ENCODE assay signal across 8 cellular contexts in the genomic region with DNA sequence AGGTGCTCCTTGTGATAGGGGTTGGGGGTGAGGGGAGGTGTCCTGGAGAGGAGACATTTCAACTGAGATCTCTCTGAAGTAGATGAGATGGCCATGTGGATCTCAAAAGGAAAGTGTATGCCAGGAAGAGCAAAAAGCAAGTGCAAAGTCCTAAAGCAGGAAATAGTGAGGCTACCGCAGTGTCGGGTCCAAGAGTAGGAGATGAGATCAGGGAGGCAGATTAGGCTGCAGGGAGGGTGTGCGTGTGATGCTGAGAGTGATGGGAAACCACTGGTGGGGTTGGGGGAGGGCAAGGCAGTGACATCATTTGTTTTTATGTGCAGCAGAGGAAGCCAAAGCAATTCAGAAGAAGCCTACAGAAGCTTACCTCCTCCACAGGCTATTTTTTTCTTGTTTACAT. TPM values are rescaled to one million over a fixed set of nuclear protein-coding genes. Genes with fewer than 3 reads are reported as not detected.
DNase-seq lines count a peak whose midpoint lies in the region; ATAC-seq, FAIRE-seq and TF ChIP-seq lines count a peak whose summit lies in the region.

No MANE protein-coding gene starts in this region.

- H3K36me3 Mint-ChIP-seq in activated T-cell treated with anti-CD3 and anti-CD28 coated beads, Interleukin-2, amount 50 U/mL, for 4 hours (ENCODE audit: insufficient read depth) = no peaks in the 10 kb centered on the region
- H3K36me3 Mint-ChIP-seq in stimulated activated effector memory CD8-positive, alpha-beta T cell treated with anti-CD3 and anti-CD28 coated beads, Interleukin-12 subunit alpha, Interleukin-12 subunit beta, amount 100 ng/mL, for 72 hours = peaks cover 21% of the 10 kb centered on the region

- no peaks in the 10 kb centered on the region for H3K9me3 ChIP-seq in keratinocyte (ENCODE audit: control insufficient read depth, low read depth, low read length)

- H3K4me2 ChIP-seq in keratinocyte (ENCODE audit: control insufficient read depth, extremely low read depth, insufficient read depth, low read depth, low read length) = peak overlapping the region; percentile 95

- peaks cover 85% of the 10 kb centered on the region for H3K79me2 ChIP-seq in keratinocyte (ENCODE audit: control insufficient read depth, insufficient read depth, low read length)

- H3K36me3 ChIP-seq in keratinocyte (ENCODE audit: control insufficient read depth in 2 of 2, extremely low read depth in 1 of 2, insufficient read depth in 2 of 2, low read length in 2 of 2) = no peaks in the 10 kb centered on the region

- no peaks in the 10 kb centered on the region for H4K20me1 ChIP-seq in keratinocyte (ENCODE audit: control insufficient read depth, extremely low read depth, insufficient read depth, low read length)

- H3K4me3 ChIP-seq in keratinocyte (ENCODE audit: control insufficient read depth in 2 of 3, extremely low read depth in 1 of 3, insufficient read depth in 2 of 3, low read depth in 1 of 3, low read length in 3 of 3) (no peak overlapping the region), coronary artery (no peak overlapping the region)

- no peaks in the 10 kb centered on the region for H3K9me1 ChIP-seq in keratinocyte (ENCODE audit: control insufficient read depth, extremely low read depth, insufficient read depth, low read length)

- dilution Hi-C loops in keratinocyte (cut with MboI; ENCODE audit: extremely low pct_ligation_motif_present, low sequenced_read_pairs) = no loop called here

- H3K4me1 Mint-ChIP-seq in activated T-cell treated with anti-CD3 and anti-CD28 coated beads, Interleukin-2, amount 50 U/mL, for 4 hours (ENCODE audit: low read depth) = peaks cover 90% of the 10 kb centered on the region
- peaks cover 95% of the 10 kb centered on the region for H3K4me1 Mint-ChIP-seq in stimulated activated effector memory CD8-positive, alpha-beta T cell treated with anti-CD3 and anti-CD28 coated beads, Interleukin-12 subunit alpha, Interleukin-12 subunit beta, amount 100 ng/mL, for 72 hours

- no peaks in the 10 kb centered on the region for H3K9me3 Mint-ChIP-seq in activated T-cell treated with anti-CD3 and anti-CD28 coated beads, Interleukin-2, amount 50 U/mL, for 4 hours
- no peaks in the 10 kb centered on the region for H3K9me3 Mint-ChIP-seq in stimulated activated effector memory CD8-positive, alpha-beta T cell treated with anti-CD3 and anti-CD28 coated beads, Interleukin-12 subunit alpha, Interleukin-12 subunit beta, amount 100 ng/mL, for 72 hours

- DNase-seq in EH (ENCODE audit: low read depth) (peak; percentile 98), HTR-8/SVneo (ENCODE audit: insufficient read length, low spot score) (peak; percentile 69), keratinocyte (ENCODE audit: low read depth, low spot score) (no peak), SIG-M5 (lab: John Stamatoyannopoulos, UW) (no peak), cerebellum (ENCODE audit: low spot score) (no peak), coronary artery (ENCODE audit: low spot score) (no peak)
- peak; percentile 47 for DNase-seq in activated T-cell treated with anti-CD3 and anti-CD28 coated beads, Interleukin-2, amount 50 U/mL, for 4 hours
- peak; percentile 56 to 79 for DNase-seq in stimulated activated effector memory CD8-positive, alpha-beta T cell treated with anti-CD3 and anti-CD28 coated beads, Interleukin-12 subunit alpha, Interleukin-12 subunit beta, amount 100 ng/mL, for 72 hours (ENCODE audit: low spot score in 2 of 2)

- H3K4me3 Mint-ChIP-seq in activated T-cell treated with anti-CD3 and anti-CD28 coated beads, Interleukin-2, amount 50 U/mL, for 4 hours = peak overlapping the region; percentile 24
- peak overlapping the region; percentile 61 for H3K4me3 Mint-ChIP-seq in stimulated activated effector memory CD8-positive, alpha-beta T cell treated with anti-CD3 and anti-CD28 coated beads, Interleukin-12 subunit alpha, Interleukin-12 subunit beta, amount 100 ng/mL, for 72 hours

- H3K27ac Mint-ChIP-seq in stimulated activated effector memory CD8-positive, alpha-beta T cell treated with anti-CD3 and anti-CD28 coated beads, Interleukin-12 subunit alpha, Interleukin-12 subunit beta, amount 100 ng/mL, for 72 hours = peak overlapping the region; percentile 92

- H3K27me3 Mint-ChIP-seq in activated T-cell treated with anti-CD3 and anti-CD28 coated beads, Interleukin-2, amount 50 U/mL, for 4 hours (ENCODE audit: low read depth) = no peaks in the 10 kb centered on the region

- H3K9ac ChIP-seq in keratinocyte (ENCODE audit: control insufficient read depth, extremely low read depth, insufficient read depth, low read length) = no peak overlapping the region

- H3K27ac ChIP-seq in keratinocyte (ENCODE audit: control insufficient read depth, insufficient read depth, low read length) (peak overlapping the region; percentile 90), coronary artery (no peak overlapping the region)

- no peak overlapping the region for H2AFZ ChIP-seq in keratinocyte (ENCODE audit: control insufficient read depth, low read length)

- TF ChIP-seq CTCF in keratinocyte (optimal IDR thresholded peaks at IDR 0.05 in 1 of 3, IDR thresholded peaks at IDR 0.05 in 1 of 3, conservative IDR thresholded peaks at IDR 0.05 in 1 of 3; ENCODE audit: extremely low read depth in 1 of 3, insufficient read depth in 2 of 3, low read length in 3 of 3) = no peak
- no peak for TF ChIP-seq CTCF in coronary artery (IDR thresholded peaks at IDR 0.05)

- H3K4me1 ChIP-seq in keratinocyte (ENCODE audit: control insufficient read depth, extremely low read depth, insufficient read depth, low read length) = peaks cover 72% of the 10 kb centered on the region

- peak; percentile 55 for FAIRE-seq in HTR-8/SVneo (lab: Jason Lieb, UNC)
- FAIRE-seq in keratinocyte (lab: Jason Lieb, UNC) = peak; percentile 32

- H3K27me3 ChIP-seq in keratinocyte (ENCODE audit: control insufficient read depth, extremely low read depth, insufficient read depth, low read length) = no peaks in the 10 kb centered on the region

- peak; percentile 55 to 56 for ATAC-seq in activated T-cell treated with anti-CD3 and anti-CD28 coated beads, Interleukin-2, amount 50 U/mL, for 4 hours
- peak; percentile 81 for ATAC-seq in stimulated activated effector memory CD8-positive, alpha-beta T cell treated with anti-CD3 and anti-CD28 coated beads, Interleukin-12 subunit alpha, Interleukin-12 subunit beta, amount 100 ng/mL, for 72 hours

RNA-seq across cellular contexts. Expression of gene CDH13, which starts 28.5 kb away (rescaled TPM):
- total RNA-seq in activated T-cell treated with anti-CD3 and anti-CD28 coated beads, Interleukin-2, amount 50 U/mL, for 4 hours = not detected
- 111 to 137 TPM (median 116 TPM) in 3 replicates for polyA plus RNA-seq in keratinocyte
- 82.1 TPM for polyA plus RNA-seq in keratinocyte (2011; ENCODE audit: low read depth)
- polyA plus RNA-seq in keratinocyte (2011; cell fraction: cytosol; rRNA removed) = 53.8 and 54.0 TPM in 2 replicates
- polyA plus RNA-seq in keratinocyte (2011; cell fraction: nucleus; rRNA removed) = 150 and 170 TPM in 2 replicates
- polyA plus RNA-seq in keratinocyte (2012; ENCODE audit: low replicate concordance) = 29.1 and 86.4 TPM in 2 replicates
- polyA minus RNA-seq in keratinocyte = 137 to 178 TPM (median 152 TPM) in 3 replicates
- polyA minus RNA-seq in keratinocyte (2011; cell fraction: cytosol; rRNA and poly(A)+ RNA removed) = 77.5 TPM
- 172 and 448 TPM in 2 replicates for polyA minus RNA-seq in keratinocyte (2011; cell fraction: nucleus; rRNA and poly(A)+ RNA removed)
- total RNA-seq in cerebellum = 43.6 TPM

Comparison
In these comparisons a context has a peak if more than half of its experiments do, and no peak if none do; other contexts are left out.
1. DNase-seq: peak in EH (single experiment), HTR-8/SVneo (single experiment), activated T-cell treated with anti-CD3 and anti-CD28 coated beads, Interleukin-2, amount 50 U/mL, for 4 hours (single experiment) and stimulated activated effector memory CD8-positive, alpha-beta T cell treated with anti-CD3 and anti-CD28 coated beads, Interleukin-12 subunit alpha, Interleukin-12 subunit beta, amount 100 ng/mL, for 72 hours (2 of 2); none in keratinocyte (single experiment), SIG-M5 (single experiment), cerebellum (single experiment) and coronary artery (single experiment).
2. RNA of gene CDH13, which starts 28.5 kb away (total RNA-seq): 43.6 TPM in cerebellum (single experiment); not detected in activated T-cell treated with anti-CD3 and anti-CD28 coated beads, Interleukin-2, amount 50 U/mL, for 4 hours; every median in the first group is over 10 times any median in the second.